In genomic region chr15:96336045-96336642, GRCh38 we compare ENCODE assay signal across 9 cellular contexts. TPM values are rescaled to one million over a fixed set of nuclear protein-coding genes. Genes with fewer than 3 reads are reported as not detected.
DNase-seq lines count a peak whose midpoint lies in the region; ATAC-seq and TF ChIP-seq lines count a peak whose summit lies in the region.
"Had no signal": no experiment of that assay in that cellular context is flagged by ENCODE, and none has a peak within 500 bp of the region (broad histone marks: within the 10 kb centered on the region; RNA-seq: fewer than 3 reads in every experiment).

No MANE protein-coding gene starts in this region.

- H3K9me3 Mint-ChIP-seq in GM23338 = peaks cover 3% of the 10 kb centered on the region

- H3K79me2 ChIP-seq in GM23338 (replicated peaks; ENCODE audit: insufficient read depth) = no peaks in the 10 kb centered on the region

- H3K4me3 Mint-ChIP-seq in GM23338 = no peak overlapping the region; the same call in 2 of the 3 replicates

- H3K4me1 ChIP-seq in GM23338 (ENCODE audit: insufficient read depth) (peaks cover 81% of the 10 kb centered on the region), skeletal muscle satellite cell (ENCODE audit: control insufficient read depth, insufficient read depth, low read length) (peaks cover 6% of the 10 kb centered on the region)

- H3K4me3 ChIP-seq in GM23338 (peak overlapping the region; percentile 37), WI38 (ENCODE audit: low read depth, low read length) (peak overlapping the region; percentile 99), skeletal muscle satellite cell (ENCODE audit: low read length) (peak overlapping the region; percentile 94)

- no peak for ATAC-seq in GM23338

- H3K9me2 ChIP-seq in GM23338 (ENCODE audit: insufficient read depth) = no peaks in the 10 kb centered on the region

- H3K36me3 Mint-ChIP-seq in GM23338 (ENCODE audit: low read depth) = no peaks in the 10 kb centered on the region

- peaks cover 23% of the 10 kb centered on the region for H3F3A ChIP-seq in GM23338 (replicated peaks; ENCODE audit: low read depth)

- TF ChIP-seq CTCF in GM23338 (conservative IDR thresholded peaks at IDR 0.05; ENCODE audit: low read depth in 2 of 2) (no peak), WI38 (IDR thresholded peaks at IDR 0.05; ENCODE audit: low read depth, low read length) (no peak)

- H3K9me3 ChIP-seq in skeletal muscle satellite cell (replicated peaks; ENCODE audit: low read length) = no peaks in the 10 kb centered on the region

- H4K20me1 ChIP-seq in GM23338 (replicated peaks; ENCODE audit: insufficient read depth) = 0 out of 2 replicates have a peak, but pooled peaks cover 5% of the 10 kb centered on the region

- no peak overlapping the region for H3K27ac Mint-ChIP-seq in GM23338

- H3K4me1 Mint-ChIP-seq in GM23338 = peaks cover 73% of the 10 kb centered on the region

- H3K36me3 ChIP-seq in GM23338 (ENCODE audit: insufficient read depth) (no peaks in the 10 kb centered on the region), skeletal muscle satellite cell (ENCODE audit: insufficient read depth, low read length) (peaks cover 79% of the 10 kb centered on the region)

- DNase-seq in GM23338 (ENCODE audit: low spot score) (peak; percentile 13), hepatic stellate cell (ENCODE audit: low spot score) (peak; percentile 9), T-helper 1 cell (no peak), glomerular visceral epithelial cell (ENCODE audit: extremely low spot score) (no peak), GM19238 (ENCODE audit: insufficient read length, low spot score) (no peak)
- DNase-seq in activated effector memory CD4-positive, alpha-beta T cell treated with Interleukin-2 at 50 U/mL for 16 hours = no peak
- DNase-seq: NCI-H1930 had no signal

- H3K27me3 Mint-ChIP-seq in GM23338 (ENCODE audit: insufficient read depth, low read depth, poor library complexity) = peaks cover 96% of the 10 kb centered on the region

- H3K27ac ChIP-seq in GM23338 (ENCODE audit: low read depth) = no peak overlapping the region

- H2AFZ ChIP-seq in GM23338 = no peak overlapping the region

- peak overlapping the region; percentile 95 for H3K9ac ChIP-seq in skeletal muscle satellite cell (ENCODE audit: low read depth, low read length)

- peaks cover 96% of the 10 kb centered on the region for H3K27me3 ChIP-seq in GM23338 (ENCODE audit: insufficient read depth)
- no peaks in the 10 kb centered on the region for H3K27me3 ChIP-seq in skeletal muscle satellite cell (ENCODE audit: control insufficient read depth, insufficient read depth, low read length)

- H3K4me2 ChIP-seq in GM23338 = peak overlapping the region; percentile 73
- peak overlapping the region; percentile 78 for H3K4me2 ChIP-seq in skeletal muscle satellite cell (ENCODE audit: low read length)

TF ChIP-seq in GM23338, 12 proteins besides CTCF, POLR2A, EP300 and RAD21 (continues in another document):
- no peak for TF ChIP-seq ZNF462 (CRISPR knock-in tag; IDR thresholded peaks at IDR 0.05)
- TF ChIP-seq NANOG (IDR thresholded peaks at IDR 0.05; ENCODE audit: borderline replicate concordance) = no peak
- no peak for TF ChIP-seq EZH2phosphoT487 (IDR thresholded peaks at IDR 0.05; ENCODE audit: unreplicated experiment)
- no peak for TF ChIP-seq STAT1 (IDR thresholded peaks at IDR 0.05; ENCODE audit: unreplicated experiment)
- TF ChIP-seq CREB1 (CRISPR knock-in tag; IDR thresholded peaks at IDR 0.05; ENCODE audit: low read depth) = no peak
- no peak for TF ChIP-seq ETS1 (IDR thresholded peaks at IDR 0.05)
- no peak for TF ChIP-seq POLR2AphosphoS5 (IDR thresholded peaks at IDR 0.05; ENCODE audit: low read depth)
- no peak for TF ChIP-seq ZNF114 (CRISPR knock-in tag; IDR thresholded peaks at IDR 0.05)
- TF ChIP-seq ZNF331 (CRISPR knock-in tag; IDR thresholded peaks at IDR 0.05; ENCODE audit: low read depth) = no peak
- no peak for TF ChIP-seq JUNB (IDR thresholded peaks at IDR 0.05; ENCODE audit: unreplicated experiment)
- no peak for TF ChIP-seq EZH2 (IDR thresholded peaks at IDR 0.05; ENCODE audit: low read depth, unreplicated experiment)

RNA-seq across cellular contexts. Expression of gene NR2F2, which starts 5.6 kb away (rescaled TPM):
- total RNA-seq in GM23338 (2014; rRNA removed; shearing (Covaris generic)) = not detected in 2 replicates
- 0.16 and 0.23 TPM in 2 replicates for polyA plus RNA-seq in GM23338 (2016; fragmentation: Nextera tagmentation; extraction: Ambion mirVana)
- total RNA-seq in skeletal muscle satellite cell (2012; rRNA removed) = 9.9 and 10.0 TPM in 2 replicates

Comparison
In these comparisons a context has a peak if more than half of its experiments do, and no peak if none do; other contexts are left out.
1. DNase-seq: peak in GM23338 (single experiment) and hepatic stellate cell (single experiment); none in T-helper 1 cell (0 of 5), glomerular visceral epithelial cell (single experiment), activated effector memory CD4-positive, alpha-beta T cell treated with Interleukin-2 at 50 U/mL for 16 hours (single experiment) and GM19238 (single experiment).
2. H3K4me3 ChIP-seq: peak in every context shown above with its lines; median percentile 99 in WI38; 94 in skeletal muscle satellite cell; 37 in GM23338.